17 cellular contexts compared by ENCODE assay signal in genomic region chr22:47144791-47145425, GRCh38.
"Had no signal": no experiment of that assay in that cellular context is flagged by ENCODE, and none has a peak within 500 bp of the region (broad histone marks: within the 10 kb centered on the region; RNA-seq: fewer than 3 reads in every experiment).

No MANE protein-coding gene starts in this region.

- H3K27me3 Mint-ChIP-seq: naive thymus-derived CD8-positive, alpha-beta T cell; T-helper 17 cell had no signal

- H3K4me3 ChIP-seq: lower lobe of right lung, skin epidermis had no signal

- H3K36me3 Mint-ChIP-seq: naive thymus-derived CD8-positive, alpha-beta T cell had no signal

- H3K27me3 ChIP-seq: neutrophil had no signal

- H3K9me3 Mint-ChIP-seq: naive thymus-derived CD8-positive, alpha-beta T cell had no signal

- DNase-seq: activated CD4-positive, alpha-beta T cell treated with anti-CD3 and anti-CD28 coated beads, Interleukin-2, amount 50 U/mL, for 1 hour; activated CD8-positive, alpha-beta memory T cell treated with anti-CD3 and anti-CD28 coated beads for 24 hours; activated naive CD4-positive, alpha-beta T cell treated with Interleukin-2 at 50 U/mL for 16 hours; anterior cingulate cortex; cortex of kidney; effector CD8-positive, alpha-beta T cell; foreskin melanocyte; head of caudate nucleus; lower lobe of right lung; naive thymus-derived CD8-positive, alpha-beta T cell; posterior cingulate gyrus; stimulated activated naive CD8-positive, alpha-beta T cell treated with anti-CD3 and anti-CD28 coated beads, Interleukin-15, Interleukin-2, amounts not matched to agents 100 U/mL and 50 U/mL, for 24 hours; T-helper 17 cell had no signal

- H3K9me3 ChIP-seq: lower lobe of right lung, neutrophil had no signal

- H3K4me3 Mint-ChIP-seq: naive thymus-derived CD8-positive, alpha-beta T cell; T-helper 17 cell had no signal

- H3K36me3 ChIP-seq: lower lobe of right lung had no signal

- H3K27ac ChIP-seq: lower lobe of right lung, neutrophil had no signal

- H3K27ac Mint-ChIP-seq: T-helper 17 cell had no signal

- H3K4me1 ChIP-seq: lower lobe of right lung had no signal

- ATAC-seq: naive thymus-derived CD8-positive, alpha-beta T cell; stimulated activated naive CD8-positive, alpha-beta T cell treated with anti-CD3 and anti-CD28 coated beads, Interleukin-15, Interleukin-2, amounts not matched to agents 100 U/mL and 50 U/mL, for 24 hours; T-helper 17 cell had no signal

- FAIRE-seq: endothelial cell of umbilical vein, urothelium cell line had no signal
